Comparison of ENCODE assay signal across 1 cellular context in the genomic region with DNA sequence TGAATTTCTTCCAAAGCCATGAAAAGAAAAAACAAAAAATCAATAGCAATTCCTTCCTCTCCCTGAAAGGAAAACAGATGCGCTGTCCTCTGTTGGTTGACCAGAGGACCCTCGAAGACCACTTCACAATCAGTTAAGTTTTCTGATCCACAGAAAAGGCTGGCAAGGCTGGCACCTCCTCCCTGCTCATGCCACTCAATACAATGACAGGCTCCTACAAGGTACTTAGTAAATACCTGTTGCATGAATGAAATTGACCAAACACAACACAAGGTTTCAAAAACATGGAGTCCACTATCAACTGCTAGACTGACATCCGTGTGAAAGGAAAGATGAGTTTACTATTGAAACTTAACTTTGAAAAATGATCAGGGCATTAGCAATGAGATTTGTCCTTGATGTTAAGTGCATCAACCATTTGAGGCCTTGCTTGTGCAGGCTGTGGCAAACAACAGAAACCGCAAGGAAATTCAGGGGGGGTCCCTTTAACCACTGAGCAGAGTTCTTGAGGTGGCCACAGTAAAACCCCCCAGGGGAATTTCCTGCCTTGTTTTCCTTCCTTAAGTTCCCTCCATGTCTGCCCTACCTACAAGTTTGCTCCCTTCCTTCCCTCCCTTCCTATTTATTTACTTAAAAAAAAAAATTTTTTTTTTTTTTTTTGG.
TF ChIP-seq lines count a peak whose summit lies in the region.

No MANE protein-coding gene starts in this region.

TF ChIP-seq in IMR-90, 13 proteins besides CTCF, POLR2A, EP300 and RAD21 (continued from another document):
- TF ChIP-seq, protein P1, sequence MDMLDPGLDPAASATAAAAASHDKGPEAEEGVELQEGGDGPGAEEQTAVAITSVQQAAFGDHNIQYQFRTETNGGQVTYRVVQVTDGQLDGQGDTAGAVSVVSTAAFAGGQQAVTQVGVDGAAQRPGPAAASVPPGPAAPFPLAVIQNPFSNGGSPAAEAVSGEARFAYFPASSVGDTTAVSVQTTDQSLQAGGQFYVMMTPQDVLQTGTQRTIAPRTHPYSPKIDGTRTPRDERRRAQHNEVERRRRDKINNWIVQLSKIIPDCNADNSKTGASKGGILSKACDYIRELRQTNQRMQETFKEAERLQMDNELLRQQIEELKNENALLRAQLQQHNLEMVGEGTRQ (IDR thresholded peaks at IDR 0.05; ENCODE audit: low read depth, low read length), result no peak
- TF ChIP-seq MXI1 (IDR thresholded peaks at IDR 0.05; ENCODE audit: borderline replicate concordance, low read depth, low read length), result no peak
- no peak for TF ChIP-seq MAZ (IDR thresholded peaks at IDR 0.05; ENCODE audit: borderline replicate concordance, low read depth, low read length)
- no peak for TF ChIP-seq FOS (IDR thresholded peaks at IDR 0.05; ENCODE audit: low read depth, low read length)
- TF ChIP-seq CEBPB (IDR thresholded peaks at IDR 0.05; ENCODE audit: low read depth, low read length), result no peak
- TF ChIP-seq, protein P2, sequence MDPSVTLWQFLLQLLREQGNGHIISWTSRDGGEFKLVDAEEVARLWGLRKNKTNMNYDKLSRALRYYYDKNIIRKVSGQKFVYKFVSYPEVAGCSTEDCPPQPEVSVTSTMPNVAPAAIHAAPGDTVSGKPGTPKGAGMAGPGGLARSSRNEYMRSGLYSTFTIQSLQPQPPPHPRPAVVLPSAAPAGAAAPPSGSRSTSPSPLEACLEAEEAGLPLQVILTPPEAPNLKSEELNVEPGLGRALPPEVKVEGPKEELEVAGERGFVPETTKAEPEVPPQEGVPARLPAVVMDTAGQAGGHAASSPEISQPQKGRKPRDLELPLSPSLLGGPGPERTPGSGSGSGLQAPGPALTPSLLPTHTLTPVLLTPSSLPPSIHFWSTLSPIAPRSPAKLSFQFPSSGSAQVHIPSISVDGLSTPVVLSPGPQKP (IDR thresholded peaks at IDR 0.05; ENCODE audit: borderline replicate concordance, low read depth, low read length), result no peak
- no peak for TF ChIP-seq SMC3 (IDR thresholded peaks at IDR 0.05; ENCODE audit: low read depth, low read length)
- no peak for TF ChIP-seq RFX5 (IDR thresholded peaks at IDR 0.05; ENCODE audit: low read depth, low read length)
- TF ChIP-seq BHLHE40 (IDR thresholded peaks at IDR 0.05; ENCODE audit: low read depth, low read length), result no peak
- TF ChIP-seq NFE2L2 (IDR thresholded peaks at IDR 0.05; ENCODE audit: low read depth, low read length), result no peak
TF ChIP-seq in IMR-90: peak in this region for 0.
